In the genomic region with DNA sequence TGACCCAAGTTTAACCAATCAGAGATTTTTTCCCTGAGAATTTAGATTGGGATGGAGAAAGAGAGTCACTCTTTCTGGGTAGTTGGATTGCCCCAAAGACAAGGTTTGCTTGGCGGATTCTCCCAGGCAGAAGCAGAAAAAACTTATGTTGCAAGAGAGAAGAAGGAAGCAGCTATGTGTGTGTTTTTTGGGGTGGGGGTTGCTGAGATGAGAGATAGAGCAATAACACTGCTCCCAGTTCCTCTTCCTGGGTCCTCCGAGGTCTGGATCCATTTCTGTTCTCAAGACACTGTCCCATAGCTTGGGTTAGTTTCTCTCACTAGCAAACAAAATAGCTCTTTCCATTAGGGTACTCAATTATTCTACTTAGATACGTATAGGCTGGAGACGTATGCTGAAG, we compare ENCODE assay signal across 1 cellular context.
TF ChIP-seq lines count a peak whose summit lies in the region.

No MANE protein-coding gene starts in this region.

TF ChIP-seq in H1, 55 proteins besides CTCF, POLR2A, EP300 and RAD21 (continued from another document):
- TF ChIP-seq SP1 (IDR thresholded peaks at IDR 0.05; ENCODE audit: low read depth, low read length): no peak
- TF ChIP-seq CHD7 (IDR thresholded peaks at IDR 0.05; ENCODE audit: insufficient replicate concordance, low read length): no peak
- no peak for TF ChIP-seq SAP30 (IDR thresholded peaks at IDR 0.05; ENCODE audit: insufficient read depth, insufficient replicate concordance, low read length)
- no peak for TF ChIP-seq CBX5 (IDR thresholded peaks at IDR 0.05; ENCODE audit: low read depth, low read length)
- no peak for TF ChIP-seq SP2 (IDR thresholded peaks at IDR 0.05; ENCODE audit: low read length)
- no peak for TF ChIP-seq SRF (IDR thresholded peaks at IDR 0.05; ENCODE audit: low read depth, low read length)
- TF ChIP-seq PHF8 (conservative IDR thresholded peaks at IDR 0.05; ENCODE audit: low read depth, low read length): no peak
- TF ChIP-seq SIRT6 (IDR thresholded peaks at IDR 0.05; ENCODE audit: low read length): no peak
- no peak for TF ChIP-seq CHD1 (IDR thresholded peaks at IDR 0.05; ENCODE audit: low read depth, low read length)
- TF ChIP-seq EGR1 (IDR thresholded peaks at IDR 0.05; ENCODE audit: borderline replicate concordance, low read depth, low read length): no peak
- no peak for TF ChIP-seq MAFK (IDR thresholded peaks at IDR 0.05; ENCODE audit: low read depth, low read length)
- no peak for TF ChIP-seq E2F6 (IDR thresholded peaks at IDR 0.05)
- TF ChIP-seq HDAC2 (IDR thresholded peaks at IDR 0.05; ENCODE audit: borderline replicate concordance in 1 of 2, low read depth in 2 of 2, low read length in 2 of 2): no peak
- no peak for TF ChIP-seq RXRA (IDR thresholded peaks at IDR 0.05; ENCODE audit: insufficient read depth, low read depth, low read length)
- no peak for TF ChIP-seq TAF1 (IDR thresholded peaks at IDR 0.05; ENCODE audit: low read depth, low read length)
- no peak for TF ChIP-seq KDM4A (IDR thresholded peaks at IDR 0.05; ENCODE audit: low read depth, low read length, severe bottlenecking)
